Comparison of ENCODE assay signal across 17 cellular contexts in genomic region chr10:23965123-23965522, GRCh38.
DNase-seq lines count a peak whose midpoint lies in the region; ATAC-seq and TF ChIP-seq lines count a peak whose summit lies in the region.
"Had no signal": no experiment of that assay in that cellular context is flagged by ENCODE, and none has a peak within 500 bp of the region (broad histone marks: within the 10 kb centered on the region; RNA-seq: fewer than 3 reads in every experiment).

No MANE protein-coding gene starts in this region.

- H3K27me3 ChIP-seq in heart right ventricle: peaks cover 0 to 2% (median 0%) of the 10 kb centered on the region in 7 donors
- no peaks in the 10 kb centered on the region for H3K27me3 ChIP-seq in naive thymus-derived CD4-positive, alpha-beta T cell (ENCODE audit: control insufficient read depth in 2 of 2, insufficient read depth in 2 of 2, low read length in 2 of 2)
- H3K27me3 ChIP-seq: BLaER1 had no signal

- TF ChIP-seq CTCF in heart right ventricle (IDR thresholded peaks at IDR 0.05): no peak

- H3K27ac Mint-ChIP-seq in naive thymus-derived CD4-positive, alpha-beta T cell: no peak overlapping the region
- H3K27ac Mint-ChIP-seq: B cell; CD4-positive, CD25-positive, alpha-beta regulatory T cell; CD8-positive, alpha-beta T cell had no signal

- peak in 6 of 8 donors; percentile 17 to 55 (median 34) for ATAC-seq in heart right ventricle
- ATAC-seq in left cardiac atrium: no peak
- ATAC-seq in sciatic nerve: peak; percentile 77
- no peak for ATAC-seq in naive thymus-derived CD4-positive, alpha-beta T cell
- ATAC-seq: CD8-positive, alpha-beta T cell had no signal

- peaks cover 0 to 4% (median 0%) of the 10 kb centered on the region in 11 donors for H3K9me3 ChIP-seq in heart right ventricle
- no peaks in the 10 kb centered on the region for H3K9me3 ChIP-seq in naive thymus-derived CD4-positive, alpha-beta T cell (ENCODE audit: control insufficient read depth in 2 of 3, low read length in 3 of 3)
- H3K9me3 ChIP-seq: BLaER1, Caco-2 had no signal

- no peaks in the 10 kb centered on the region for H3K36me3 ChIP-seq in heart right ventricle
- H3K36me3 ChIP-seq in naive thymus-derived CD4-positive, alpha-beta T cell (ENCODE audit: control insufficient read depth in 2 of 3, insufficient read depth in 3 of 3, low read length in 3 of 3): no peaks in the 10 kb centered on the region
- H3K36me3 ChIP-seq: BLaER1 had no signal

- no peaks in the 10 kb centered on the region for H3K4me1 Mint-ChIP-seq in naive thymus-derived CD4-positive, alpha-beta T cell
- H3K4me1 Mint-ChIP-seq: B cell; CD4-positive, CD25-positive, alpha-beta regulatory T cell had no signal

- H3K4me3 ChIP-seq in heart right ventricle: no peak overlapping the region
- H3K4me3 ChIP-seq in naive thymus-derived CD4-positive, alpha-beta T cell (ENCODE audit: low read length): no peak overlapping the region
- H3K4me3 ChIP-seq: BLaER1 had no signal

- intact Hi-C loops in heart right ventricle (cut with DNase I) (no loop called here), left cardiac atrium (cut with DNase I) (no loop called here), sciatic nerve (cut with DNase I) (no loop called here)
- intact Hi-C loops in naive thymus-derived CD4-positive, alpha-beta T cell (cut with micrococcal nuclease): no loop called here

- CTCF ChIA-PET in naive thymus-derived CD4-positive, alpha-beta T cell (lab: Charles Lee): no interaction called here

- 75 to 81% methylated on average over 5 of the region's 5 CpGs for WGBS in heart right ventricle, 2 donors

- H3K27ac ChIP-seq in heart right ventricle: no peak overlapping the region
- H3K27ac ChIP-seq in naive thymus-derived CD4-positive, alpha-beta T cell (ENCODE audit: low read depth, low read length): no peak overlapping the region
- H3K27ac ChIP-seq: 22Rv1, BLaER1, C4-2B had no signal

- no peaks in the 10 kb centered on the region for H3K36me3 Mint-ChIP-seq in naive thymus-derived CD4-positive, alpha-beta T cell
- H3K36me3 Mint-ChIP-seq: CD4-positive, CD25-positive, alpha-beta regulatory T cell; CD8-positive, alpha-beta T cell had no signal

- peaks cover 0 to 4% (median 0%) of the 10 kb centered on the region in 5 donors for H3K27me3 Mint-ChIP-seq in naive thymus-derived CD4-positive, alpha-beta T cell
- H3K27me3 Mint-ChIP-seq: B cell; CD4-positive, CD25-positive, alpha-beta regulatory T cell had no signal

- H3K9me3 Mint-ChIP-seq in naive thymus-derived CD4-positive, alpha-beta T cell: peaks cover 0 to 15% (median 3%) of the 10 kb centered on the region in 11 donors
- H3K9me3 Mint-ChIP-seq: CD8-positive, alpha-beta T cell had no signal

- DNase-seq in heart right ventricle: no peak
- no peak for DNase-seq in left cardiac atrium
- peak; percentile 19 for DNase-seq in occipital lobe (lab: John Stamatoyannopoulos, UW)
- no peak for DNase-seq in sciatic nerve (ENCODE audit: low spot score)
- no peak for DNase-seq in naive thymus-derived CD4-positive, alpha-beta T cell
- no peak for DNase-seq in NCI-H524 (lab: John Stamatoyannopoulos, UW)
- DNase-seq: Caco-2; CD4-positive, CD25-positive, alpha-beta regulatory T cell; CD8-positive, alpha-beta T cell; DMS153; DND-41; H7; HCEC 1CT had no signal

- POLR2A ChIA-PET in naive thymus-derived CD4-positive, alpha-beta T cell (lab: Charles Lee): no interaction called here

- H3K4me3 Mint-ChIP-seq in naive thymus-derived CD4-positive, alpha-beta T cell: no peak overlapping the region
- H3K4me3 Mint-ChIP-seq: B cell; CD4-positive, CD25-positive, alpha-beta regulatory T cell; CD8-positive, alpha-beta T cell had no signal

- H3K4me1 ChIP-seq in heart right ventricle: no peaks in the 10 kb centered on the region
- H3K4me1 ChIP-seq in naive thymus-derived CD4-positive, alpha-beta T cell (ENCODE audit: control insufficient read depth in 2 of 2, insufficient read depth in 2 of 2, low read length in 2 of 2): no peaks in the 10 kb centered on the region
- H3K4me1 ChIP-seq: BLaER1, Caco-2 had no signal

Comparison
In these comparisons a context has a peak if more than half of its experiments do, and no peak if none do; other contexts are left out.
1. ATAC-seq: peak in heart right ventricle (6 of 8) and sciatic nerve (single experiment); none in left cardiac atrium (0 of 2) and naive thymus-derived CD4-positive, alpha-beta T cell (single experiment).